In genomic region chr14:91387135-91387849, GRCh38 we compare ENCODE assay signal across 12 cellular contexts. TPM values are rescaled to one million over a fixed set of nuclear protein-coding genes. Genes with fewer than 3 reads are reported as not detected.
DNase-seq lines count a peak whose midpoint lies in the region; ATAC-seq and TF ChIP-seq lines count a peak whose summit lies in the region.
"Had no signal": no experiment of that assay in that cellular context is flagged by ENCODE, and none has a peak within 500 bp of the region (broad histone marks: within the 10 kb centered on the region; RNA-seq: fewer than 3 reads in every experiment).

No MANE protein-coding gene starts in this region.

- TF ChIP-seq POLR2A in erythroblast (IDR thresholded peaks at IDR 0.05; ENCODE audit: low read length), result no peak

- no peaks in the 10 kb centered on the region for H3K9me3 Mint-ChIP-seq in activated T-cell treated with anti-CD3 and anti-CD28 coated beads, Interleukin-2, amount 50 U/mL, for 24 hours
- no peaks in the 10 kb centered on the region for H3K9me3 Mint-ChIP-seq in stimulated activated memory B cell treated with anti-CD40 and anti-IgM and Interleukin-4, amounts not matched to agents 10 μg/mL and 1 μg/mL and 100 μg/mL, for 72 hours

- ATAC-seq in stimulated activated memory B cell treated with anti-CD40 and anti-IgM and Interleukin-4, amounts not matched to agents 10 μg/mL and 1 μg/mL and 100 μg/mL, for 72 hours, result no peak
- ATAC-seq in GM21786 (IDR thresholded peaks at IDR 0.05; ENCODE audit: unreplicated experiment), result no peak

- no peak for DNase-seq in activated T-cell treated with anti-CD3 and anti-CD28 coated beads, Interleukin-2, amount 50 U/mL, for 24 hours
- no peak for DNase-seq in activated T-cell treated with anti-CD3 and anti-CD28 coated beads, Interleukin-2, amount 50 U/mL, for 1 hour
- DNase-seq in RPMI7951 (ENCODE audit: low read depth) (peak; percentile 36), fibroblast of peridontal ligament (ENCODE audit: extremely low read depth) (peak; percentile 35), SHP77 treated with DMSO at 0.1 percent for 48 hours (lab: John Stamatoyannopoulos, UW) (no peak), erythroblast (lab: John Stamatoyannopoulos, UW) (no peak)
- DNase-seq: effector CD4-positive, alpha-beta T cell; left ventricle myocardium inferior; RPMI8226; stimulated activated CD4-positive, alpha-beta T cell treated with anti-CD3 and anti-CD28 coated beads, Interleukin-12 subunit alpha, Interleukin-12 subunit beta, amount 100 ng/mL, for 4 hours had no signal

- H3K36me3 Mint-ChIP-seq in activated T-cell treated with anti-CD3 and anti-CD28 coated beads, Interleukin-2, amount 50 U/mL, for 24 hours (ENCODE audit: low read depth), result peaks cover 48% of the 10 kb centered on the region
- peaks cover 12% of the 10 kb centered on the region for H3K36me3 Mint-ChIP-seq in stimulated activated memory B cell treated with anti-CD40 and anti-IgM and Interleukin-4, amounts not matched to agents 10 μg/mL and 1 μg/mL and 100 μg/mL, for 72 hours

- H3K27ac Mint-ChIP-seq in activated T-cell treated with anti-CD3 and anti-CD28 coated beads, Interleukin-2, amount 50 U/mL, for 24 hours, result peak overlapping the region; percentile 92
- peak overlapping the region; percentile 75 for H3K27ac Mint-ChIP-seq in stimulated activated memory B cell treated with anti-CD40 and anti-IgM and Interleukin-4, amounts not matched to agents 10 μg/mL and 1 μg/mL and 100 μg/mL, for 72 hours

- H3K4me1 Mint-ChIP-seq in activated T-cell treated with anti-CD3 and anti-CD28 coated beads, Interleukin-2, amount 50 U/mL, for 24 hours (ENCODE audit: low read depth), result peaks cover 92% of the 10 kb centered on the region
- peaks cover 81% of the 10 kb centered on the region for H3K4me1 Mint-ChIP-seq in stimulated activated memory B cell treated with anti-CD40 and anti-IgM and Interleukin-4, amounts not matched to agents 10 μg/mL and 1 μg/mL and 100 μg/mL, for 72 hours

- no peak overlapping the region for H3K4me3 Mint-ChIP-seq in activated T-cell treated with anti-CD3 and anti-CD28 coated beads, Interleukin-2, amount 50 U/mL, for 24 hours
- H3K4me3 Mint-ChIP-seq in stimulated activated memory B cell treated with anti-CD40 and anti-IgM and Interleukin-4, amounts not matched to agents 10 μg/mL and 1 μg/mL and 100 μg/mL, for 72 hours, result no peak overlapping the region

- no peaks in the 10 kb centered on the region for H3K27me3 Mint-ChIP-seq in activated T-cell treated with anti-CD3 and anti-CD28 coated beads, Interleukin-2, amount 50 U/mL, for 24 hours
- H3K27me3 Mint-ChIP-seq in stimulated activated memory B cell treated with anti-CD40 and anti-IgM and Interleukin-4, amounts not matched to agents 10 μg/mL and 1 μg/mL and 100 μg/mL, for 72 hours, result no peaks in the 10 kb centered on the region

RNA-seq across cellular contexts. Expression of gene CCDC88C, which starts 30.3 kb away (rescaled TPM):
- total RNA-seq in RPMI7951 (2014; rRNA removed; shearing (Covaris generic)), result 0.10 and 0.12 TPM in 2 replicates

Comparison
In these comparisons a context has a peak if more than half of its experiments do, and no peak if none do; other contexts are left out.
1. DNase-seq: peak in RPMI7951 (single experiment) and fibroblast of peridontal ligament (single experiment); none in activated T-cell treated with anti-CD3 and anti-CD28 coated beads, Interleukin-2, amount 50 U/mL, for 24 hours (single experiment), activated T-cell treated with anti-CD3 and anti-CD28 coated beads, Interleukin-2, amount 50 U/mL, for 1 hour (single experiment), SHP77 treated with DMSO at 0.1 percent for 48 hours (single experiment) and erythroblast (0 of 2).